Comparison of ENCODE assay signal across 27 cellular contexts in the genomic region with DNA sequence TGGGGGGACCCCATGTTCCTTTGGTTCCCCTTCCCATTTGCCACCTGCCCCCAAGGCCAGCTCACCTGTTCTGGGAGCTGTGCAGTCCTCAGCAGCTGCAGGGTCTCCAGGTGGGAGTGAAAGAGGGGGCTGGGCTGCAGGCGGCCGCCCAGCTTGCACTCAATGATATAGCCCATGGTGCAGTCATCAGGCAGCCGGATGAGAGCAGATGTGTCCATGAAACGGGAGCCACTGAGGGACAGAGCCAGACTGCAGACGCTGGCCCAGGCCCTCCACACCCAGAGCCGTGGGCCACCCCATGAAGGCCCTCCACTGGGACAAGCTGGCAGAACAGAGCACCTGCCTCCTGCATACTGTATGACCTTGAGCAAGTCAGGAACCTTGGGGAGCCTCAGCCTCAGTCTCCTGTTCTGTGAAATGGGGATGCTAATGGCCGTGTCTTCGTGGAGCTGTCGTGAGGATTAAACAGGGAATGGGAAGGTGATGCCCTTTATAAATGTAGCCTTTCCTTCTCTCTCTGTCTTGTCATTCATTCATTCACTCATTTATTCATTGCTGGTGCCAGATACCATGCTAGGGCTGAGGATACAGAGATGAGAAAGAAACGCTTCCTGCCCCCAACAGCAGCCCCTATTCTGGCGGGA. TPM values are rescaled to one million over a fixed set of nuclear protein-coding genes. Genes with fewer than 3 reads are reported as not detected.
"Had no signal": no experiment of that assay in that cellular context is flagged by ENCODE, and none has a peak within 500 bp of the region (broad histone marks: within the 10 kb centered on the region; RNA-seq: fewer than 3 reads in every experiment).

No MANE protein-coding gene starts in this region.

- FAIRE-seq: endometrium, keratinocyte, small intestine, urothelium cell line had no signal

- DNase-seq: activated B cell treated with CpG ODN at 0.5 μM for 24 hours; activated CD4-positive, alpha-beta T cell treated with anti-CD3 and anti-CD28 coated beads for 4 hours; activated CD8-positive, alpha-beta T cell treated with anti-CD3 and anti-CD28 coated beads for 36 hours; activated naive CD4-positive, alpha-beta T cell treated with Interleukin-2 at 50 U/mL for 16 hours; activated T-cell treated with anti-CD3 and anti-CD28 coated beads, Interleukin-2, amount 50 U/mL, for 1 hour; body of pancreas; caudate nucleus; effector CD4-positive, alpha-beta T cell; left colon; lower lobe of right lung; mesendoderm; nucleus accumbens; small intestine; stimulated activated CD4-positive, alpha-beta T cell treated with anti-CD3 and anti-CD28 coated beads, Interleukin-2, amount 100 ng/mL, for 24 hours; stomach; T1000; transverse colon had no signal

- H3K27ac Mint-ChIP-seq: activated B cell treated with CpG ODN at 0.5 μM for 24 hours; activated CD8-positive, alpha-beta T cell treated with anti-CD3 and anti-CD28 coated beads for 36 hours; dendritic cell treated with granulocyte-macrophage colony-stimulating factor and Interleukin-4, amounts not matched to agents 40 ng/mL and 50 ng/mL, for 4 days; stimulated activated memory B cell treated with anti-CD40 and anti-IgM and Interleukin-4, amounts not matched to agents 10 μg/mL and 1 μg/mL and 100 μg/mL, for 72 hours had no signal

- H3K27ac ChIP-seq: body of pancreas, lower lobe of right lung, stomach, suprapubic skin, transverse colon had no signal

- H3K4me1 Mint-ChIP-seq: activated B cell treated with CpG ODN at 0.5 μM for 24 hours had no signal

- H3K4me3 Mint-ChIP-seq: activated B cell treated with CpG ODN at 0.5 μM for 24 hours; activated CD8-positive, alpha-beta T cell treated with anti-CD3 and anti-CD28 coated beads for 36 hours; dendritic cell treated with granulocyte-macrophage colony-stimulating factor and Interleukin-4, amounts not matched to agents 40 ng/mL and 50 ng/mL, for 4 days; stimulated activated memory B cell treated with anti-CD40 and anti-IgM and Interleukin-4, amounts not matched to agents 10 μg/mL and 1 μg/mL and 100 μg/mL, for 72 hours had no signal

- H3K27me3 Mint-ChIP-seq: activated B cell treated with CpG ODN at 0.5 μM for 24 hours; activated CD8-positive, alpha-beta T cell treated with anti-CD3 and anti-CD28 coated beads for 36 hours; dendritic cell treated with granulocyte-macrophage colony-stimulating factor and Interleukin-4, amounts not matched to agents 40 ng/mL and 50 ng/mL, for 4 days; stimulated activated memory B cell treated with anti-CD40 and anti-IgM and Interleukin-4, amounts not matched to agents 10 μg/mL and 1 μg/mL and 100 μg/mL, for 72 hours had no signal

- H3K27me3 ChIP-seq: body of pancreas had no signal

- H3K9me3 ChIP-seq: body of pancreas, lower lobe of right lung, mucosa of descending colon, stomach, suprapubic skin, transverse colon had no signal

- ATAC-seq: activated CD8-positive, alpha-beta T cell treated with anti-CD3 and anti-CD28 coated beads for 36 hours; body of pancreas; left colon; lower lobe of right lung; mucosa of descending colon; sciatic nerve; stimulated activated memory B cell treated with anti-CD40 and anti-IgM and Interleukin-4, amounts not matched to agents 10 μg/mL and 1 μg/mL and 100 μg/mL, for 72 hours had no signal

- H3K36me3 ChIP-seq: transverse colon had no signal

- H3K9me3 Mint-ChIP-seq: activated B cell treated with CpG ODN at 0.5 μM for 24 hours; activated CD8-positive, alpha-beta T cell treated with anti-CD3 and anti-CD28 coated beads for 36 hours; dendritic cell treated with granulocyte-macrophage colony-stimulating factor and Interleukin-4, amounts not matched to agents 40 ng/mL and 50 ng/mL, for 4 days; stimulated activated memory B cell treated with anti-CD40 and anti-IgM and Interleukin-4, amounts not matched to agents 10 μg/mL and 1 μg/mL and 100 μg/mL, for 72 hours had no signal

- H3K4me3 ChIP-seq: body of pancreas, lower lobe of right lung, mucosa of descending colon, stomach, suprapubic skin, transverse colon had no signal

- H3K4me1 ChIP-seq: body of pancreas, lower lobe of right lung, stomach, suprapubic skin, transverse colon had no signal

RNA-seq across cellular contexts. Expression of a gene that starts 11.6 kb away (rescaled TPM):
- total RNA-seq: epithelial cell of proximal tubule had no signal

RNA-seq across cellular contexts. Expression of a gene that starts 44.6 kb away (rescaled TPM):
- total RNA-seq: activated B cell treated with CpG ODN at 0.5 μM for 24 hours; T-helper 1 cell treated with Interleukin-12 subunit alpha and Interleukin-12 subunit beta and Interleukin-4 antibody, amounts not matched to agents 30 ng/mL and 1 ng/mL, for 36 hours had no signal

RNA-seq across cellular contexts. Expression of a gene that starts 47.3 kb away (rescaled TPM):
- total RNA-seq: activated B cell treated with CpG ODN at 0.5 μM for 24 hours had no signal
